1 cellular context compared by ENCODE assay signal in the genomic region with DNA sequence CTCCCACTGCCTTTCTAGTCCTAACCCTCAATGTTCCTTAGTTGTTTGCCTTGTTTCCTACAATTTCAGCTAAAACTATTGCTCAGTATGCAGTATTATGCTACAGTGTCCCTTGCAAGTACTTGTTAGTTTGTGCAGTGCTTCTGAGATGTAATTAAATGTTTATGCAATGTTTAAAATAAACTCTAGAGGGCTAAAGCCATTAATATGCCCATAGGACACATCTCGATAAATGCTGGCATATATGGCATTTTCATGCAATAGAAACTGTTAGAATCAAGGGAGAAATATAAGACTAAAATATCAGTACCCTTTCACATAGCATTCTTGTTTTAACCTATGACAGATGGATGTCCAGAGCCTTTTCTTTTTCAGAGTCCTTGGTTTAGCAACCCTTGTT.
TF ChIP-seq lines count a peak whose summit lies in the region.

No MANE protein-coding gene starts in this region.

TF ChIP-seq in WTC11, 78 proteins besides CTCF, POLR2A, EP300 and RAD21 (continued from another document):
- TF ChIP-seq, protein P1, sequence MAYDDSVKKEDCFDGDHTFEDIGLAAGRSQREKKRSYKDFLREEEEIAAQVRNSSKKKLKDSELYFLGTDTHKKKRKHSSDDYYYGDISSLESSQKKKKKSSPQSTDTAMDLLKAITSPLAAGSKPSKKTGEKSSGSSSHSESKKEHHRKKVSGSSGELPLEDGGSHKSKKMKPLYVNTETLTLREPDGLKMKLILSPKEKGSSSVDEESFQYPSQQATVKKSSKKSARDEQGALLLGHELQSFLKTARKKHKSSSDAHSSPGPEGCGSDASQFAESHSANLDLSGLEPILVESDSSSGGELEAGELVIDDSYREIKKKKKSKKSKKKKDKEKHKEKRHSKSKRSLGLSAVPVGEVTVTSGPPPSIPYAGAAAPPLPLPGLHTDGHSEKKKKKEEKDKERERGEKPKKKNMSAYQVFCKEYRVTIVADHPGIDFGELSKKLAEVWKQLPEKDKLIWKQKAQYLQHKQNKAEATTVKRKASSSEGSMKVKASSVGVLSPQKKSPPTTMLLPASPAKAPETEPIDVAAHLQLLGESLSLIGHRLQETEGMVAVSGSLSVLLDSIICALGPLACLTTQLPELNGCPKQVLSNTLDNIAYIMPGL (CRISPR knock-in tag; IDR thresholded peaks at IDR 0.05): no peak
- TF ChIP-seq ETV6 (CRISPR knock-in tag; IDR thresholded peaks at IDR 0.05): no peak
- TF ChIP-seq PRRX2 (CRISPR knock-in tag; IDR thresholded peaks at IDR 0.05): no peak
- no peak for TF ChIP-seq ZNF671 (CRISPR knock-in tag; IDR thresholded peaks at IDR 0.05)
- TF ChIP-seq OVOL2 (CRISPR knock-in tag; IDR thresholded peaks at IDR 0.05; ENCODE audit: borderline replicate concordance): no peak
- TF ChIP-seq, protein P2, sequence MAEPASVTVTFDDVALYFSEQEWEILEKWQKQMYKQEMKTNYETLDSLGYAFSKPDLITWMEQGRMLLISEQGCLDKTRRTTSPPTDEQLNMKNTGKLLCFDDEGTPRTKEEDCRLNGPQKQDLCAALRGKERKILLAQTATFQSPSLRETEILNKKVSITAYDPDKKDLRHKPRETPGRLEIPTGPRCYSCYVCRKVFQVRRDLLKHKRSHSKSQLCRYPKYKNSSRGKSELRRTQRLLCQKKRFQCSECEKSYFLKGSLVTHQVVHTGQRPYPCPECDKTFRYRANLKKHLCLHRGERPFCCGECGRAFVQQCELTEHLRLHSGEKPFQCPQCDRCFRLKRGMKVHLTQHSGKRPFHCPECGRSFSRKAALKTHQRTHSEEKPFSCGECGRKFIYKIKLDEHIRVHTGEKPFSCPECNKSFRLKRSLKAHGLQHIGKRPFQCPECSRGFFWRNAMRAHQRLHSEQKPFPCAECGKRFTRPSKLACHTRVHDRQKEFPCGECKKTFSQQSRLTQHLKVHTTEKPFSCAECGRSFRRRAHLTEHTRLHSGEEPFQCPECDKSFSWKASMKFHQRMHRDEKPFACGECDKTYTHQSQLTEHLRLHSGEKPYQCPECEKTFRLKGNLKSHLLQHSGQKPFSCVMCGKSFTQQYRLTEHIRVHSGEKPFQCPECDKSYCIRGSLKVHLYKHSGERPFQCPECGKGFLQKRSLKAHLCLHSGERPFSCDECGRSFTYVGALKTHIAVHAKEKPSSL (CRISPR knock-in tag; conservative IDR thresholded peaks at IDR 0.05): no peak
- no peak for TF ChIP-seq NR2C2 (CRISPR knock-in tag; IDR thresholded peaks at IDR 0.05)
- no peak for TF ChIP-seq IRF2 (CRISPR knock-in tag; IDR thresholded peaks at IDR 0.05; ENCODE audit: borderline replicate concordance, low read depth)
